Comparison of ENCODE assay signal across 1 cellular context in genomic region chr20:3209023-3209945, GRCh38.
TF ChIP-seq lines count a peak whose summit lies in the region.

Gene ITPA (plus strand): TSS chr20:3209498. CDS start chr20:3209552, 54 bp downstream.

TF ChIP-seq in A549, 52 proteins besides CTCF, POLR2A, EP300 and RAD21 (continued from another document):
- TF ChIP-seq ESRRA (IDR thresholded peaks at IDR 0.05; ENCODE audit: borderline replicate concordance, low read length) = no peak
- TF ChIP-seq RCOR1 (IDR thresholded peaks at IDR 0.05; ENCODE audit: low read depth, low read length) = no peak
- no peak for TF ChIP-seq PBX3 (IDR thresholded peaks at IDR 0.05)
- TF ChIP-seq CHD4 (IDR thresholded peaks at IDR 0.05; ENCODE audit: borderline replicate concordance) = no peak
- TF ChIP-seq HOXB5 (CRISPR knock-in tag; IDR thresholded peaks at IDR 0.05) = 0 out of 2 replicates have a peak, but pooled peaks have one; percentile 9
- no peak for TF ChIP-seq CBX8 (IDR thresholded peaks at IDR 0.05)
- TF ChIP-seq ZNF302 (CRISPR knock-in tag; IDR thresholded peaks at IDR 0.05) = no peak
- TF ChIP-seq MAFK (IDR thresholded peaks at IDR 0.05; ENCODE audit: partially characterized antibody) = no peak
- no peak for TF ChIP-seq EHMT2 (IDR thresholded peaks at IDR 0.05; ENCODE audit: low read depth)
- TF ChIP-seq POLR2AphosphoS2 (conservative IDR thresholded peaks at IDR 0.05; ENCODE audit: low read length) = no peak
- no peak for TF ChIP-seq NFE2L2 (conservative IDR thresholded peaks at IDR 0.05; ENCODE audit: low read length)
- no peak for TF ChIP-seq MAZ (IDR thresholded peaks at IDR 0.05; ENCODE audit: borderline replicate concordance, low read depth, low read length)
- no peak for TF ChIP-seq HMGXB4 (CRISPR knock-in tag; IDR thresholded peaks at IDR 0.05; ENCODE audit: borderline replicate concordance)
- no peak for TF ChIP-seq HES2 (IDR thresholded peaks at IDR 0.05)
- TF ChIP-seq HDAC2 (IDR thresholded peaks at IDR 0.05) = no peak
- peak; percentile 99 for TF ChIP-seq MAX (IDR thresholded peaks at IDR 0.05)
- no peak for TF ChIP-seq HOXA7 (CRISPR knock-in tag; IDR thresholded peaks at IDR 0.05)
- TF ChIP-seq BHLHE40 (IDR thresholded peaks at IDR 0.05; ENCODE audit: low read depth, low read length) = no peak
- no peak for TF ChIP-seq ZSCAN20 (CRISPR knock-in tag; IDR thresholded peaks at IDR 0.05)
